Comparison of ENCODE assay signal across 26 cellular contexts in genomic region chrX:133908223-133908622, GRCh38.
"Had no signal": no experiment of that assay in that cellular context is flagged by ENCODE, and none has a peak within 500 bp of the region (broad histone marks: within the 10 kb centered on the region; RNA-seq: fewer than 3 reads in every experiment).

No MANE protein-coding gene starts in this region.

- ATAC-seq: effector memory CD8-positive, alpha-beta T cell; esophagus mucosa; gastrocnemius medialis; heart right ventricle; left cardiac atrium; left lung; left ventricle myocardium superior; lower lobe of right lung had no signal

- H3K36me3 ChIP-seq: colonic mucosa, esophagus squamous epithelium, gastrocnemius medialis, heart right ventricle, left lung, lower lobe of right lung had no signal

- DNase-seq: colonic mucosa; cortex of kidney; effector CD8-positive, alpha-beta T cell; effector memory CD8-positive, alpha-beta T cell; endodermal cell; erythroblast; esophagus squamous epithelium; foreskin fibroblast; foreskin melanocyte; gastrocnemius medialis; glutamatergic neuron; head of caudate nucleus; heart right ventricle; hippocampal formation; left cardiac atrium; left lung; left ventricle myocardium superior; lower lobe of right lung; mesenchymal stem cell; midbrain had no signal

- H3K27ac ChIP-seq: colonic mucosa, epithelial cell of prostate, esophagus squamous epithelium, gastrocnemius medialis, heart right ventricle, left lung, lower lobe of right lung had no signal

- H3K9me3 ChIP-seq: colonic mucosa, esophagus squamous epithelium, gastrocnemius medialis, heart right ventricle, left lung, lower lobe of right lung had no signal

- FAIRE-seq: endometrium, islet of Langerhans, keratinocyte had no signal

- H3K27me3 ChIP-seq: colonic mucosa, esophagus squamous epithelium, left lung had no signal

- H3K9me3 Mint-ChIP-seq: dendritic cell treated with granulocyte-macrophage colony-stimulating factor and Interleukin-4, amounts not matched to agents 40 ng/mL and 50 ng/mL, for 4 days; effector memory CD8-positive, alpha-beta T cell; endodermal cell had no signal

- H3K4me3 ChIP-seq: colonic mucosa, esophagus squamous epithelium, gastrocnemius medialis, heart right ventricle, left lung, lower lobe of right lung had no signal

- H3K4me1 ChIP-seq: colonic mucosa, esophagus squamous epithelium, gastrocnemius medialis, heart right ventricle, left lung, lower lobe of right lung had no signal

- H3K4me3 Mint-ChIP-seq: dendritic cell treated with granulocyte-macrophage colony-stimulating factor and Interleukin-4, amounts not matched to agents 40 ng/mL and 50 ng/mL, for 4 days; effector memory CD8-positive, alpha-beta T cell; endodermal cell had no signal

- H3K27ac Mint-ChIP-seq: dendritic cell treated with granulocyte-macrophage colony-stimulating factor and Interleukin-4, amounts not matched to agents 40 ng/mL and 50 ng/mL, for 4 days; effector memory CD8-positive, alpha-beta T cell; endodermal cell had no signal

- H3K27me3 Mint-ChIP-seq: dendritic cell treated with granulocyte-macrophage colony-stimulating factor and Interleukin-4, amounts not matched to agents 40 ng/mL and 50 ng/mL, for 4 days had no signal
